ENCODE assay signal across 1 cellular context in genomic region chr1:45164307-45164706, GRCh38. TPM values are rescaled to one million over a fixed set of nuclear protein-coding genes. Genes with fewer than 3 reads are reported as not detected.
"Had no signal": no experiment of that assay in that cellular context is flagged by ENCODE, and none has a peak within 500 bp of the region (broad histone marks: within the 10 kb centered on the region; RNA-seq: fewer than 3 reads in every experiment).

No MANE protein-coding gene starts in this region.

RNA-seq across cellular contexts. Expression of gene ZSWIM5, which starts 42.1 kb away (rescaled TPM):
- total RNA-seq: foreskin keratinocyte had no signal
- polyA plus RNA-seq: foreskin keratinocyte had no signal
